Comparison of ENCODE assay signal across 2 cellular contexts in the genomic region with DNA sequence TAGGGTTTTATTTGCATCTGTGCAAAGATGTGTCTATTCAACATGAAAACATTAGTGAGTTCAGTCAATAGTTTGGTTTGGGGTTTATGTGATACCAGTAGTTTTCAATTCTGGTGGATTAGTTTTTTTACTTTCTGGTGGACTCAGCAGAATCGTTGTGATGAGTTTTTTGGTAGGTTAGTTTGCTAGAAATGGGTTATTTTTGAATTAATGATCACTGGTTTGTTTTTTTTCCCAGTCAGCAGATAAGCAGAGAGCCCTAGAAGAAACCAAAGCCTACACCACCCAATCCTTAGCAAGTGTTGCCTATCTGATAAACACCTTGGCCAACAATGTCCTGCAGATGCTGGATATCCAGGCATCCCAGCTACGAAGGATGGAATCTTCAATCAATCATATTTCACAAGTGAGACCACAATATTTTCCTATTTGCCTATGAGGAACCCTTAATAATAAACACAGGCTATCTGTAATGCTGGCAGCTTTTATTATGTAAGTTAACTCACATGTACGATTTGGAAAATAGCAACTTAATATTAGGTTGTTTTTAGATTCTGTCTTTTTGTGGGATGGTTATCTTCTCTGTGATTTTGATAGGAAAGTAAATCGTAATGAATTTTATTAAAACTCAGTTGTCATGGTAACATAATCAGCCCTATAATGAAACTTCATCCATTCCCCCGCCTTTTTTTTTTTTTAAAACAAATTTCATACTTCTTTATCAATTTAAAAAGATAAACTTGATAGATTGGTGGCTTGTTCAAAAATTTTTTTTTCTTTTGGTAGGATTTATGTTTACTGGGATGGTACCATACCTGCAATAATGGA.
TF ChIP-seq lines count a peak whose summit lies in the region.

No MANE protein-coding gene starts in this region.

TF ChIP-seq in A549, 52 proteins besides CTCF, POLR2A, EP300 and RAD21:
- TF ChIP-seq TP53 (CRISPR knock-in tag; IDR thresholded peaks at IDR 0.05), result no peak
- TF ChIP-seq MAFK (IDR thresholded peaks at IDR 0.05; ENCODE audit: partially characterized antibody), result peak; percentile 48
- TF ChIP-seq JUNB (IDR thresholded peaks at IDR 0.05), result no peak
- TF ChIP-seq TFCP2L1 (CRISPR knock-in tag; IDR thresholded peaks at IDR 0.05), result no peak

TF ChIP-seq in K562, 482 proteins besides CTCF, POLR2A, EP300 and RAD21:
- TF ChIP-seq GTF2A2 (tag; IDR thresholded peaks at IDR 0.05), result no peak
- TF ChIP-seq MAFG (tag; conservative IDR thresholded peaks at IDR 0.05), result peak; percentile 54; the same call in 1 of the 2 replicates
- peak; percentile 22; the same call in 1 of the 2 replicates for TF ChIP-seq STAT5A (IDR thresholded peaks at IDR 0.05; ENCODE audit: borderline replicate concordance, low read length)
- no peak for TF ChIP-seq ZNF143 (CRISPR knock-in tag; IDR thresholded peaks at IDR 0.05)
- TF ChIP-seq RFX1 (IDR thresholded peaks at IDR 0.05), result peak; percentile 72
- TF ChIP-seq CBFA2T2 (conservative IDR thresholded peaks at IDR 0.05), result peak; percentile 37
- peak; percentile 60 for TF ChIP-seq C11orf30 (IDR thresholded peaks at IDR 0.05; ENCODE audit: low read depth)
- TF ChIP-seq KDM1A (IDR thresholded peaks at IDR 0.05), result peak in 1 of 2 experiments; percentile 26; a peak in 1 of 4 replicates
- TF ChIP-seq MEIS2 (IDR thresholded peaks at IDR 0.05; ENCODE audit: partially characterized antibody), result peak; percentile 36
- peak; percentile 22; the same call in 1 of the 2 replicates for TF ChIP-seq NCOR1 (IDR thresholded peaks at IDR 0.05)
- TF ChIP-seq, protein P1, sequence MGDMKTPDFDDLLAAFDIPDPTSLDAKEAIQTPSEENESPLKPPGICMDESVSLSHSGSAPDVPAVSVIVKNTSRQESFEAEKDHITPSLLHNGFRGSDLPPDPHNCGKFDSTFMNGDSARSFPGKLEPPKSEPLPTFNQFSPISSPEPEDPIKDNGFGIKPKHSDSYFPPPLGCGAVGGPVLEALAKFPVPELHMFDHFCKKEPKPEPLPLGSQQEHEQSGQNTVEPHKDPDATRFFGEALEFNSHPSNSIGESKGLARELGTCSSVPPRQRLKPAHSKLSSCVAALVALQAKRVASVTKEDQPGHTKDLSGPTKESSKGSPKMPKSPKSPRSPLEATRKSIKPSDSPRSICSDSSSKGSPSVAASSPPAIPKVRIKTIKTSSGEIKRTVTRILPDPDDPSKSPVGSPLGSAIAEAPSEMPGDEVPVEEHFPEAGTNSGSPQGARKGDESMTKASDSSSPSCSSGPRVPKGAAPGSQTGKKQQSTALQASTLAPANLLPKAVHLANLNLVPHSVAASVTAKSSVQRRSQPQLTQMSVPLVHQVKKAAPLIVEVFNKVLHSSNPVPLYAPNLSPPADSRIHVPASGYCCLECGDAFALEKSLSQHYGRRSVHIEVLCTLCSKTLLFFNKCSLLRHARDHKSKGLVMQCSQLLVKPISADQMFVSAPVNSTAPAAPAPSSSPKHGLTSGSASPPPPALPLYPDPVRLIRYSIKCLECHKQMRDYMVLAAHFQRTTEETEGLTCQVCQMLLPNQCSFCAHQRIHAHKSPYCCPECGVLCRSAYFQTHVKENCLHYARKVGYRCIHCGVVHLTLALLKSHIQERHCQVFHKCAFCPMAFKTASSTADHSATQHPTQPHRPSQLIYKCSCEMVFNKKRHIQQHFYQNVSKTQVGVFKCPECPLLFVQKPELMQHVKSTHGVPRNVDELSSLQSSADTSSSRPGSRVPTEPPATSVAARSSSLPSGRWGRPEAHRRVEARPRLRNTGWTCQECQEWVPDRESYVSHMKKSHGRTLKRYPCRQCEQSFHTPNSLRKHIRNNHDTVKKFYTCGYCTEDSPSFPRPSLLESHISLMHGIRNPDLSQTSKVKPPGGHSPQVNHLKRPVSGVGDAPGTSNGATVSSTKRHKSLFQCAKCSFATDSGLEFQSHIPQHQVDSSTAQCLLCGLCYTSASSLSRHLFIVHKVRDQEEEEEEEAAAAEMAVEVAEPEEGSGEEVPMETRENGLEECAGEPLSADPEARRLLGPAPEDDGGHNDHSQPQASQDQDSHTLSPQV (IDR thresholded peaks at IDR 0.05), result no peak
- TF ChIP-seq TCF3 (CRISPR knock-in tag; IDR thresholded peaks at IDR 0.05), result peak; percentile 52
- no peak for TF ChIP-seq ZBTB8A (IDR thresholded peaks at IDR 0.05; ENCODE audit: partially characterized antibody)
- TF ChIP-seq CHCHD3 (CRISPR knock-in tag; IDR thresholded peaks at IDR 0.05), result no peak
- TF ChIP-seq ZKSCAN1 (IDR thresholded peaks at IDR 0.05; ENCODE audit: low read depth, low read length), result no peak
- peak; percentile 13; the same call in 1 of the 2 replicates for TF ChIP-seq KLF16 (IDR thresholded peaks at IDR 0.05)
- TF ChIP-seq ARID1B (IDR thresholded peaks at IDR 0.05), result 0 out of 2 replicates have a peak, but pooled peaks have one; percentile 28
- TF ChIP-seq RCOR1 (IDR thresholded peaks at IDR 0.05; ENCODE audit: borderline replicate concordance in 1 of 2, low read depth in 2 of 2, low read length in 2 of 2), result no peak
- peak; percentile 72 for TF ChIP-seq TEAD4 (IDR thresholded peaks at IDR 0.05; ENCODE audit: low read length)
- TF ChIP-seq TEAD4 (CRISPR knock-in tag; IDR thresholded peaks at IDR 0.05; ENCODE audit: borderline replicate concordance), result no peak
- peak; percentile 88 for TF ChIP-seq ZNF316 (IDR thresholded peaks at IDR 0.05)
- TF ChIP-seq SAFB2 (IDR thresholded peaks at IDR 0.05; ENCODE audit: borderline replicate concordance, low read depth, low read length, severe bottlenecking), result no peak
- TF ChIP-seq CBFA2T3 (IDR thresholded peaks at IDR 0.05), result peak; percentile 74
- no peak for TF ChIP-seq ZNF668 (CRISPR knock-in tag; IDR thresholded peaks at IDR 0.05)
- TF ChIP-seq, protein P2, sequence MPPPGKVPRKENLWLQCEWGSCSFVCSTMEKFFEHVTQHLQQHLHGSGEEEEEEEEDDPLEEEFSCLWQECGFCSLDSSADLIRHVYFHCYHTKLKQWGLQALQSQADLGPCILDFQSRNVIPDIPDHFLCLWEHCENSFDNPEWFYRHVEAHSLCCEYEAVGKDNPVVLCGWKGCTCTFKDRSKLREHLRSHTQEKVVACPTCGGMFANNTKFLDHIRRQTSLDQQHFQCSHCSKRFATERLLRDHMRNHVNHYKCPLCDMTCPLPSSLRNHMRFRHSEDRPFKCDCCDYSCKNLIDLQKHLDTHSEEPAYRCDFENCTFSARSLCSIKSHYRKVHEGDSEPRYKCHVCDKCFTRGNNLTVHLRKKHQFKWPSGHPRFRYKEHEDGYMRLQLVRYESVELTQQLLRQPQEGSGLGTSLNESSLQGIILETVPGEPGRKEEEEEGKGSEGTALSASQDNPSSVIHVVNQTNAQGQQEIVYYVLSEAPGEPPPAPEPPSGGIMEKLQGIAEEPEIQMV (tag; conservative IDR thresholded peaks at IDR 0.05; ENCODE audit: low read depth), result no peak
- peak; percentile 61; the same call in 1 of the 2 replicates for TF ChIP-seq TAL1 (IDR thresholded peaks at IDR 0.05)
- TF ChIP-seq, protein P3, sequence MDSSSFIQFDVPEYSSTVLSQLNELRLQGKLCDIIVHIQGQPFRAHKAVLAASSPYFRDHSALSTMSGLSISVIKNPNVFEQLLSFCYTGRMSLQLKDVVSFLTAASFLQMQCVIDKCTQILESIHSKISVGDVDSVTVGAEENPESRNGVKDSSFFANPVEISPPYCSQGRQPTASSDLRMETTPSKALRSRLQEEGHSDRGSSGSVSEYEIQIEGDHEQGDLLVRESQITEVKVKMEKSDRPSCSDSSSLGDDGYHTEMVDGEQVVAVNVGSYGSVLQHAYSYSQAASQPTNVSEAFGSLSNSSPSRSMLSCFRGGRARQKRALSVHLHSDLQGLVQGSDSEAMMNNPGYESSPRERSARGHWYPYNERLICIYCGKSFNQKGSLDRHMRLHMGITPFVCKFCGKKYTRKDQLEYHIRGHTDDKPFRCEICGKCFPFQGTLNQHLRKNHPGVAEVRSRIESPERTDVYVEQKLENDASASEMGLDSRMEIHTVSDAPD (CRISPR knock-in tag; IDR thresholded peaks at IDR 0.05), result no peak
- TF ChIP-seq DPF2 (IDR thresholded peaks at IDR 0.05), result 0 out of 2 replicates have a peak, but pooled peaks have one; percentile 20
- no peak for TF ChIP-seq U2AF2 (optimal IDR thresholded peaks at IDR 0.05; ENCODE audit: low read depth, low read length)
- TF ChIP-seq, protein P4, sequence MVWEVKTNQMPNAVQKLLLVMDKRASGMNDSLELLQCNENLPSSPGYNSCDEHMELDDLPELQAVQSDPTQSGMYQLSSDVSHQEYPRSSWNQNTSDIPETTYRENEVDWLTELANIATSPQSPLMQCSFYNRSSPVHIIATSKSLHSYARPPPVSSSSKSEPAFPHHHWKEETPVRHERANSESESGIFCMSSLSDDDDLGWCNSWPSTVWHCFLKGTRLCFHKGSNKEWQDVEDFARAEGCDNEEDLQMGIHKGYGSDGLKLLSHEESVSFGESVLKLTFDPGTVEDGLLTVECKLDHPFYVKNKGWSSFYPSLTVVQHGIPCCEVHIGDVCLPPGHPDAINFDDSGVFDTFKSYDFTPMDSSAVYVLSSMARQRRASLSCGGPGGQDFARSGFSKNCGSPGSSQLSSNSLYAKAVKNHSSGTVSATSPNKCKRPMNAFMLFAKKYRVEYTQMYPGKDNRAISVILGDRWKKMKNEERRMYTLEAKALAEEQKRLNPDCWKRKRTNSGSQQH (CRISPR knock-in tag; IDR thresholded peaks at IDR 0.05), result no peak
